Comparison of ENCODE assay signal across 8 cellular contexts in the genomic region with DNA sequence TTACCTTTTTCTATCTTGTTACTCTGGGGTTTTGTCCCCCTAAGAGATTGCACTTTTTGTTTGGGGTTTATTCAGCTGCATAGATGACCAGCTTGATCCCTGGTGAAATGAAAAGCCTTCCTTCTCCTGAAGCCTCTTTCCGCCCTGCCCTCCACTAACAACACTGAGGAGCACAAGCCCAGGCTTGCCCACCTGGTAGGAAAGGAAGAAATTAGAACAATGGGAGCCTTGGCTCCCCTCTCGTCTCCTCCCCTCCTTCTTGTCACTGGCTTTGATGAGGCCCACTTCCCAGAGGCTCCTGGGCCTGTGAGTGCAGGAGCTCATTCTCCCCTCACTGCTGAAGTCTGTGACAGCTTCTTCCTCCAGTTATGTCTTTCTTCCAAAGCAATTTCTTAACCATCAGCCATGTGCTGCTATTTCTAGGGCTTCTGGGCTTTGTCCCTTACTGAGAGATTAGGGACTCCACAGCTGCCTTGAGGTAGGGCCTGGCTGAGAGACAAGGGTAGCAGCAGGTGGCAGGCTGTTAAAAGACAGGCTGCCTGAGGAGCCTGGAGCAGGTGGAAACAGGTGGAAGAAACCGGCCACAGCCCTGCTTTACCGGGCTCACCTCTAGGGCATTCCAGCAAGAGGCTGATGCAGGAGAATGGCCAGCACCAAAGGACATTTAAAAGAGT. TPM values are rescaled to one million over a fixed set of nuclear protein-coding genes. Genes with fewer than 3 reads are reported as not detected.
A peak's percentile ranks its signal among the peaks of the same experiment; 100 is the strongest.
DNase-seq lines count a peak whose midpoint lies in the region; ATAC-seq, FAIRE-seq and TF ChIP-seq lines count a peak whose summit lies in the region.

No MANE protein-coding gene starts in this region.

- no peak for ATAC-seq in GM19023 (IDR thresholded peaks at IDR 0.05; ENCODE audit: unreplicated experiment)

- peak overlapping the region; percentile 32; the same call in 1 of the 2 replicates for H3K9ac ChIP-seq in HUES64 (ENCODE audit: low read depth, low read length)
- H3K9ac ChIP-seq in endothelial cell of umbilical vein (replicated peaks; ENCODE audit: extremely low read depth, insufficient read depth, low read length): no peak overlapping the region
- H3K9ac ChIP-seq in skeletal muscle tissue (ENCODE audit: low read depth in 1 of 3, low read length in 3 of 3): no peak overlapping the region

- H3K27ac ChIP-seq in HUES64 (ENCODE audit: low read depth, low read length) (peak overlapping the region; percentile 84), endothelial cell of umbilical vein (ENCODE audit: insufficient read depth, low read depth, low read length) (peak overlapping the region; percentile 13), skeletal muscle tissue (ENCODE audit: low read depth, low read length) (peak overlapping the region; percentile 69)

- H3K4me1 ChIP-seq in HUES64 (ENCODE audit: insufficient read depth, low read length) (peaks cover 45% of the 10 kb centered on the region), endothelial cell of umbilical vein (ENCODE audit: control insufficient read depth, extremely low read depth, insufficient read depth, low read length) (peaks cover 31% of the 10 kb centered on the region), skeletal muscle tissue (ENCODE audit: control insufficient read depth in 3 of 3, insufficient read depth in 3 of 3, low read length in 3 of 3) (peaks cover 42 to 50% (median 47%) of the 10 kb centered on the region in 3 donors)

- H3K27me3 ChIP-seq in HUES64 (ENCODE audit: insufficient read depth, low read length) (no peaks in the 10 kb centered on the region), endothelial cell of umbilical vein (ENCODE audit: control insufficient read depth in 2 of 2, insufficient read depth in 2 of 2, low read length in 2 of 2) (no peaks in the 10 kb centered on the region), skeletal muscle tissue (ENCODE audit: control insufficient read depth in 3 of 3, insufficient read depth in 3 of 3, low read length in 3 of 3) (no peaks in the 10 kb centered on the region)

- POLR2A ChIA-PET in endothelial cell of umbilical vein (lab: Charles Lee): interaction anchor here (1.2 kb wide), 1 partner anchor 101 kb away, joined by 5 read pairs; no protein-coding TSS in a partner anchor

- no peaks in the 10 kb centered on the region; the same call in 1 of the 2 replicates for H3K36me3 ChIP-seq in HUES64 (ENCODE audit: insufficient read depth, low read length)
- H3K36me3 ChIP-seq in endothelial cell of umbilical vein (ENCODE audit: control insufficient read depth in 2 of 2, extremely low read depth in 1 of 2, insufficient read depth in 2 of 2, low read length in 2 of 2): peaks cover 7 to 17% of the 10 kb centered on the region in 2 experiments
- peaks cover 11 to 16% (median 12%) of the 10 kb centered on the region in 3 donors for H3K36me3 ChIP-seq in skeletal muscle tissue (ENCODE audit: control insufficient read depth in 3 of 3, insufficient read depth in 3 of 3, low read length in 3 of 3)

- 19% methylated on average over 4 of the region's 4 CpGs for WGBS in HUES64

- FAIRE-seq in endothelial cell of umbilical vein (lab: Jason Lieb, UNC): peak; percentile 69

- BruUV-seq in endothelial cell of umbilical vein (replicated peaks; lab: Mats Ljungman, UMichigan): TSS peak; percentile 25

- H3K9me1 ChIP-seq in endothelial cell of umbilical vein (replicated peaks; ENCODE audit: control insufficient read depth, extremely low read depth, insufficient read depth, low read length): no peaks in the 10 kb centered on the region

- no peak for TF ChIP-seq CTCF in endothelial cell of umbilical vein (IDR thresholded peaks at IDR 0.05; ENCODE audit: extremely low read depth in 1 of 2, insufficient read depth in 1 of 2, low read depth in 1 of 2, low read length in 2 of 2)

- CTCF ChIA-PET in endothelial cell of umbilical vein (lab: Charles Lee): interaction anchor here (0.7 to 3.0 kb wide), 8 partner anchors 9 to 490 kb away, joined by 3 to 10 read pairs (median 5); a partner anchor contains a TSS

- no peak overlapping the region for H3K4me3 ChIP-seq in HUES64 (ENCODE audit: low read length)
- no peak overlapping the region for H3K4me3 ChIP-seq in endothelial cell of umbilical vein (replicated peaks in 1 of 3; ENCODE audit: insufficient read depth in 1 of 3, low read depth in 1 of 3, low read length in 3 of 3)
- no peak overlapping the region for H3K4me3 ChIP-seq in skeletal muscle tissue (ENCODE audit: low read length in 3 of 3)

- no peaks in the 10 kb centered on the region for H3K79me2 ChIP-seq in endothelial cell of umbilical vein (ENCODE audit: control insufficient read depth, insufficient read depth, low read length)

- H3K4me2 ChIP-seq in endothelial cell of umbilical vein (ENCODE audit: insufficient read depth, low read length): no peak overlapping the region

- no peaks in the 10 kb centered on the region for H4K20me1 ChIP-seq in endothelial cell of umbilical vein (replicated peaks; ENCODE audit: control insufficient read depth, extremely low read depth, insufficient read depth, low read length)

- intact Hi-C loops in endothelial cell of umbilical vein (cut with micrococcal nuclease): no loop called here

- no peaks in the 10 kb centered on the region for H3K9me3 ChIP-seq in HUES64 (ENCODE audit: insufficient read depth, low read depth, low read length)
- no peaks in the 10 kb centered on the region for H3K9me3 ChIP-seq in endothelial cell of umbilical vein (replicated peaks; ENCODE audit: control insufficient read depth, insufficient read depth, low read length)
- no peaks in the 10 kb centered on the region for H3K9me3 ChIP-seq in skeletal muscle tissue (ENCODE audit: control insufficient read depth in 3 of 3, low read length in 3 of 3)

- dilution Hi-C loops in endothelial cell of umbilical vein (cut with MboI; ENCODE audit: extremely low pct_ligation_motif_present, low sequenced_read_pairs): no loop called here

- no peak overlapping the region for H2AFZ ChIP-seq in endothelial cell of umbilical vein (ENCODE audit: low read depth, low read length)

- DNase-seq in NCI-H526 (lab: John Stamatoyannopoulos, UW) (peak; percentile 85 to 86), endothelial cell of umbilical vein (ENCODE audit: low read depth, low spot score) (peak; percentile 62), AML-193 (lab: John Stamatoyannopoulos, UW) (no peak)
- no peak for DNase-seq in activated effector memory CD4-positive, alpha-beta T cell treated with Interleukin-2 at 50 U/mL for 16 hours
- DNase-seq in stimulated activated naive CD4-positive, alpha-beta T cell treated with Interleukin-2 at 50 U/mL for 16 hours (lab: John Stamatoyannopoulos, UW): no peak

- no peak for TF ChIP-seq POLR2A in endothelial cell of umbilical vein (IDR thresholded peaks at IDR 0.05; ENCODE audit: low read depth, low read length)

TF ChIP-seq in endothelial cell of umbilical vein, 7 proteins besides CTCF, POLR2A, EP300 and RAD21:
- TF ChIP-seq, protein P1, sequence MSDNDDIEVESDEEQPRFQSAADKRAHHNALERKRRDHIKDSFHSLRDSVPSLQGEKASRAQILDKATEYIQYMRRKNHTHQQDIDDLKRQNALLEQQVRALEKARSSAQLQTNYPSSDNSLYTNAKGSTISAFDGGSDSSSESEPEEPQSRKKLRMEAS (IDR thresholded peaks at IDR 0.05; ENCODE audit: insufficient read depth, insufficient read length): no peak
- TF ChIP-seq POLR2AphosphoS5 (IDR thresholded peaks at IDR 0.05; ENCODE audit: insufficient read depth, low read depth, low read length): no peak
- no peak for TF ChIP-seq JUN (IDR thresholded peaks at IDR 0.05; ENCODE audit: borderline replicate concordance, insufficient read depth, insufficient read length, low read depth)
- TF ChIP-seq MYC (IDR thresholded peaks at IDR 0.05; ENCODE audit: low read depth, low read length): no peak
- no peak for TF ChIP-seq FOS (IDR thresholded peaks at IDR 0.05; ENCODE audit: borderline replicate concordance, insufficient read depth, low read length)
- TF ChIP-seq GATA2 (IDR thresholded peaks at IDR 0.05; ENCODE audit: insufficient read depth, insufficient read length, low read depth, low read length): no peak
TF ChIP-seq in endothelial cell of umbilical vein: peak in this region for 0.

RNA-seq across cellular contexts. Expression of a gene that starts 53.7 kb away (rescaled TPM):
- polyA plus RNA-seq in HUES64 (2013, experiment 1 of 2): 201 TPM
- 259 TPM for polyA plus RNA-seq in HUES64 (2013, experiment 2 of 2)
- total RNA-seq in endothelial cell of umbilical vein: 253 and 276 TPM in 2 replicates
- polyA plus RNA-seq in endothelial cell of umbilical vein: 85.2 and 192 TPM in 2 replicates
- polyA plus RNA-seq in endothelial cell of umbilical vein (2011; cell fraction: cytosol; rRNA removed): 181 and 196 TPM in 2 replicates
- polyA plus RNA-seq in endothelial cell of umbilical vein (2011; cell fraction: nucleus; rRNA removed): 1,028 and 1,834 TPM in 2 replicates
- 266 and 297 TPM in 2 replicates for polyA plus RNA-seq in endothelial cell of umbilical vein (2012)
- polyA minus RNA-seq in endothelial cell of umbilical vein: 213 and 242 TPM in 2 replicates
- 56.0 TPM for polyA minus RNA-seq in endothelial cell of umbilical vein (2011; cell fraction: cytosol; rRNA and poly(A)+ RNA removed)
- polyA minus RNA-seq in endothelial cell of umbilical vein (2011; cell fraction: nucleus; rRNA and poly(A)+ RNA removed): 405 and 450 TPM in 2 replicates
- total RNA-seq in skeletal muscle tissue: 77.2 TPM

Comparison
In these comparisons a context has a peak if more than half of its experiments do, and no peak if none do; other contexts are left out.
1. H3K27ac ChIP-seq: peak in every context shown above with its lines; median percentile 84 in HUES64; 69 in skeletal muscle tissue; 13 in endothelial cell of umbilical vein.
2. DNase-seq: peak in NCI-H526 (2 of 2) and endothelial cell of umbilical vein (single experiment); none in activated effector memory CD4-positive, alpha-beta T cell treated with Interleukin-2 at 50 U/mL for 16 hours (single experiment), stimulated activated naive CD4-positive, alpha-beta T cell treated with Interleukin-2 at 50 U/mL for 16 hours (single experiment) and AML-193 (0 of 2).